ENCODE assay signal across 8 cellular contexts in the genomic region with DNA sequence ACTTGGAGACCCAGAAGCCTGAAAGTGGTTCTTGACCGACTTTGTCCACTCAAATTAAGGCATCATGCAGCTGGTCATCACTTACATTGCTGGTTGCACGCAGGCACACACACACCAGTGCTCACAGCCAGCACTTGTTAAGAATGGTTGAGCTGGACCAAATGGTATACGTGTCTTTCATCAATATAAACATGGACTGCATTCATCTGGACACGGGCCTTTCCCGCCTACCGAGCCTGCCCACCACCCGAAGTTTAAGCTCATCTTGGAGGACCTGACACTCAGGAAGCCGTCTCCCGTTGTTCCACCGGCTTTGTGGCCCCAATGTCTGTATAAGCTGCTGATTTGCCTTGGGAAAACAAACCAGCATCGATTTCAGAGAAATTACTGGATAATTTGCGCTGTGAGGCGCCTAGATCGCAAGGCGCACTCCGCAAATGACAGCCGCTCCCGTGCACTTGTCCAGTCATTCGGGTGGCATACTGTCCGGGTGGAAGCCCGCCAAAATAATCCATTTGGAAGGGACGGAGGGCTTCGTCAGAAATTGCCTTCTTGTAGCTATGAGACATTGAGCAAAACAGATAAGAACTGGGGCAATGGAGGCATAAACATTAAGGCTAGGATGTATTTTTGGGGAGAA. TPM values are rescaled to one million over a fixed set of nuclear protein-coding genes. Genes with fewer than 3 reads are reported as not detected.
DNase-seq lines count a peak whose midpoint lies in the region; ATAC-seq, FAIRE-seq and TF ChIP-seq lines count a peak whose summit lies in the region.

No MANE protein-coding gene starts in this region.

- peak overlapping the region; percentile 97 for H3K27ac Mint-ChIP-seq in stimulated activated naive CD8-positive, alpha-beta T cell treated with anti-CD3 and anti-CD28 coated beads, Interleukin-15, Interleukin-2, amounts not matched to agents 100 ng/mL and 50 ng/mL, for 24 hours

- TF ChIP-seq EP300 in K562 (IDR thresholded peaks at IDR 0.05; ENCODE audit: low read length) = no peak

- TF ChIP-seq CTCF in K562 (IDR thresholded peaks at IDR 0.05 in 2 of 3, conservative IDR thresholded peaks at IDR 0.05 in 1 of 3; ENCODE audit: insufficient read depth in 2 of 3, low read depth in 1 of 3, low read length in 3 of 3) = 0 out of 6 replicates have a peak, but pooled peaks of 1 of the 3 experiments have one; percentile 6

- peak; percentile 57 for FAIRE-seq in K562 (lab: Jason Lieb, UNC)

- peak overlapping the region; percentile 76 for H3K4me3 ChIP-seq in K562

- H3K79me2 ChIP-seq in K562 (ENCODE audit: control insufficient read depth, insufficient read depth, low read length) = peaks cover 33% of the 10 kb centered on the region

- peak; percentile 39 for ATAC-seq in HG02840 (IDR thresholded peaks at IDR 0.05; ENCODE audit: low FRiP score, unreplicated experiment)
- ATAC-seq in K562 = peak; percentile 74

- peaks cover 31% of the 10 kb centered on the region for H3K36me3 Mint-ChIP-seq in stimulated activated naive CD8-positive, alpha-beta T cell treated with anti-CD3 and anti-CD28 coated beads, Interleukin-15, Interleukin-2, amounts not matched to agents 100 ng/mL and 50 ng/mL, for 24 hours (ENCODE audit: low read depth)

- H3K36me3 ChIP-seq in K562 (ENCODE audit: control insufficient read depth, insufficient read depth, low read length) = peaks cover 23% of the 10 kb centered on the region; the same call in 1 of the 3 replicates

- no peak for TF ChIP-seq POLR2A in K562 (conservative IDR thresholded peaks at IDR 0.05)

- DNase-seq in stimulated activated CD8-positive, alpha-beta memory T cell treated with anti-CD3 and anti-CD28 coated beads, Interleukin-15, amount 100 ng/mL, for 1 hour (ENCODE audit: low read depth) = peak; percentile 2
- DNase-seq in stimulated activated CD8-positive, alpha-beta memory T cell treated with anti-CD3 and anti-CD28 coated beads, Interleukin-4, amount 100 ng/mL, for 48 hours = no peak
- peak; percentile 78 for DNase-seq in NCI-H2227 (lab: John Stamatoyannopoulos, UW; ENCODE audit: unreplicated experiment)
- peak in 3 of 4 experiments; percentile 22 to 51 (median 49) for DNase-seq in K562 (ENCODE audit: extremely low read depth in 1 of 4, low spot score in 3 of 4)
- DNase-seq in iris pigment epithelial cell (ENCODE audit: low read depth) = peak; percentile 6
- DNase-seq in stimulated activated naive CD4-positive, alpha-beta T cell treated with Interleukin-2 at 50 U/mL for 16 hours (lab: John Stamatoyannopoulos, UW) = no peak

- H3K27me3 ChIP-seq in K562 (ENCODE audit: control insufficient read depth in 2 of 2, insufficient read depth in 2 of 2, low read length in 2 of 2) = no peaks in the 10 kb centered on the region

- TSS peak; percentile 85 for BruUV-seq in K562 (replicated peaks; lab: Mats Ljungman, UMichigan)

- intact Hi-C loops in K562 (cut with micrococcal nuclease) = no loop called here

- H4K20me1 ChIP-seq in K562 (replicated peaks; ENCODE audit: control insufficient read depth, insufficient read depth, low read length) = no peaks in the 10 kb centered on the region

- CTCF ChIA-PET in K562 (lab: Yijun Ruan, JAX; ENCODE audit: low intra/inter-chr PET ratio) = no interaction called here

- H3K9me1 ChIP-seq in K562 (ENCODE audit: control insufficient read depth, insufficient read depth, low read length) = no peaks in the 10 kb centered on the region

- peak overlapping the region; percentile 98 for H3K4me2 ChIP-seq in K562 (ENCODE audit: insufficient read depth, low read length)

- POLR2A ChIA-PET in K562 (lab: Yijun Ruan, JAX) = interaction anchor here (0.5 to 3.1 kb wide), 12 partner anchors 9 to 1707 kb away, joined by 3 to 25 read pairs (median 3); partner anchors contain the start of gene ZBTB14

- no peaks in the 10 kb centered on the region for H3K27me3 Mint-ChIP-seq in stimulated activated naive CD8-positive, alpha-beta T cell treated with anti-CD3 and anti-CD28 coated beads, Interleukin-15, Interleukin-2, amounts not matched to agents 100 ng/mL and 50 ng/mL, for 24 hours

- H2AFZ ChIP-seq in K562 (ENCODE audit: low read depth, low read length) = peak overlapping the region; percentile 94

- H3K9me3 ChIP-seq in K562 (replicated peaks; ENCODE audit: control insufficient read depth, insufficient read depth, low read depth, low read length) = no peaks in the 10 kb centered on the region

- TF ChIP-seq RAD21 in K562 (CRISPR knock-in tag; conservative IDR thresholded peaks at IDR 0.05 in 1 of 2, IDR thresholded peaks at IDR 0.05 in 1 of 2) = no peak; a peak in 1 of 4 replicates

- in situ Hi-C loops in K562 (cut with MboI) = no loop called here

- no peaks in the 10 kb centered on the region for H3K9me3 Mint-ChIP-seq in stimulated activated naive CD8-positive, alpha-beta T cell treated with anti-CD3 and anti-CD28 coated beads, Interleukin-15, Interleukin-2, amounts not matched to agents 100 ng/mL and 50 ng/mL, for 24 hours

- H3K27ac ChIP-seq in K562 (ENCODE audit: extremely low read depth, low read depth, low read length) = peak overlapping the region; percentile 92

- peaks cover 55% of the 10 kb centered on the region for H3K4me1 Mint-ChIP-seq in stimulated activated naive CD8-positive, alpha-beta T cell treated with anti-CD3 and anti-CD28 coated beads, Interleukin-15, Interleukin-2, amounts not matched to agents 100 ng/mL and 50 ng/mL, for 24 hours (ENCODE audit: low read depth)

- peak overlapping the region; percentile 85 to 95 for H3K9ac ChIP-seq in K562 (ENCODE audit: insufficient read depth in 1 of 2, low read depth in 2 of 2, low read length in 2 of 2)

- WGBS in K562 (ENCODE audit: insufficient coverage, low coverage, missing lambda C conversion rate) = 1% methylated on average over 23 of the region's 23 CpGs

- peak overlapping the region; percentile 94 for H3K4me3 Mint-ChIP-seq in stimulated activated naive CD8-positive, alpha-beta T cell treated with anti-CD3 and anti-CD28 coated beads, Interleukin-15, Interleukin-2, amounts not matched to agents 100 ng/mL and 50 ng/mL, for 24 hours

- H3K4me1 ChIP-seq in K562 (replicated peaks in 1 of 2; ENCODE audit: control insufficient read depth in 2 of 2, insufficient read depth in 2 of 2, low read length in 2 of 2) = peaks cover 3 to 20% of the 10 kb centered on the region in 2 experiments

TF ChIP-seq in K562, 482 proteins besides CTCF, POLR2A, EP300 and RAD21 (continues in another document):
- TF ChIP-seq TOE1 (IDR thresholded peaks at IDR 0.05; ENCODE audit: borderline replicate concordance) (no peak), TOE1 (CRISPR knock-in tag; IDR thresholded peaks at IDR 0.05; ENCODE audit: borderline replicate concordance, low read depth) (0 out of 2 replicates have a peak, but pooled peaks have one; percentile 51), SIN3A (IDR thresholded peaks at IDR 0.05; ENCODE audit: borderline replicate concordance in 2 of 2, control insufficient read depth in 1 of 2, low read depth in 2 of 2, low read length in 2 of 2) (peak in 1 of 2 experiments; percentile 17; a peak in 1 of 4 replicates), CHD1 (IDR thresholded peaks at IDR 0.05; ENCODE audit: low read length) (peak; percentile 29), NR2C2 (CRISPR knock-in tag; IDR thresholded peaks at IDR 0.05) (0 out of 2 replicates have a peak, but pooled peaks have one; percentile 57), NR2C2 (tag; IDR thresholded peaks at IDR 0.05) (no peak), CBX3 (IDR thresholded peaks at IDR 0.05; ENCODE audit: borderline replicate concordance in 1 of 2, low read length in 2 of 2) (peak in 1 of 2 experiments; percentile 11; a peak in 1 of 3 replicates), HNRNPL (IDR thresholded peaks at IDR 0.05; ENCODE audit: low read depth, low read length) (no peak), E2F3 (CRISPR knock-in tag; IDR thresholded peaks at IDR 0.05) (peak; percentile 90), RCOR1 (IDR thresholded peaks at IDR 0.05; ENCODE audit: borderline replicate concordance in 1 of 2, low read depth in 2 of 2, low read length in 2 of 2) (0 out of 4 replicates have a peak, but pooled peaks of 1 of the 2 experiments have one; percentile 1)

RNA-seq across cellular contexts. Expression of gene AKAIN1, which starts 40.1 kb away (rescaled TPM):
- not detected in 2 replicates for total RNA-seq in K562 (2011; cell fraction: chromatin; rRNA removed; ENCODE audit: low replicate concordance)
- total RNA-seq in K562 (2011; cell fraction: nucleolus; rRNA removed) = not detected in 2 replicates
- not detected in 2 replicates for total RNA-seq in K562 (2011; cell fraction: nucleoplasm; rRNA removed)
- total RNA-seq in K562 (2014; rRNA removed) (not detected in 2 replicates), K562 (2014; rRNA removed; fragmentation: Illumina TruSeq; extraction: Trizol) (not detected in 2 replicates), K562 (2015; rRNA removed; fragmentation: Illumina TruSeq; extraction: Trizol) (not detected in 2 replicates), K562 (2021) (not detected in 2 replicates)
- polyA plus RNA-seq in K562 (2011; rRNA removed) (not detected in 2 replicates), K562 (2014; fragmentation: Illumina TruSeq; extraction: Trizol) (not detected in 2 replicates), K562 (2014; fragmentation: Nextera tagmentation; extraction: Ambion mirVana) (not detected), K562 (2014; rRNA removed) (not detected in 2 replicates)
- not detected in 2 replicates for polyA plus RNA-seq in K562 (2011; cell fraction: cytosol; rRNA removed)
- polyA plus RNA-seq in K562 (2011; cell fraction: nucleus; rRNA removed) = not detected in 2 replicates
- not detected in 2 replicates for polyA plus RNA-seq in K562 (2012)
- not detected in 2 replicates for polyA minus RNA-seq in K562 (2011; rRNA and poly(A)+ RNA removed)
- not detected in 2 replicates for polyA minus RNA-seq in K562 (2011; cell fraction: cytosol; rRNA and poly(A)+ RNA removed)
- polyA minus RNA-seq in K562 (2011; cell fraction: nucleus; rRNA and poly(A)+ RNA removed) = not detected in 2 replicates

RNA-seq across cellular contexts. Expression of gene ZBTB14, which starts 58.3 kb away (rescaled TPM):
- total RNA-seq in K562 (2011; cell fraction: chromatin; rRNA removed; ENCODE audit: low replicate concordance) = 9.8 and 23.7 TPM in 2 replicates
- 11.3 and 13.4 TPM in 2 replicates for total RNA-seq in K562 (2011; cell fraction: nucleolus; rRNA removed)
- total RNA-seq in K562 (2011; cell fraction: nucleoplasm; rRNA removed) = 15.7 and 16.8 TPM in 2 replicates
- total RNA-seq in K562 (2014; rRNA removed) = 7.0 and 7.1 TPM in 2 replicates
- total RNA-seq in K562 (2014; rRNA removed; fragmentation: Illumina TruSeq; extraction: Trizol) = 9.2 and 9.9 TPM in 2 replicates
- 11.0 and 11.7 TPM in 2 replicates for total RNA-seq in K562 (2015; rRNA removed; fragmentation: Illumina TruSeq; extraction: Trizol)
- total RNA-seq in K562 (2021) = 8.5 and 9.0 TPM in 2 replicates
- polyA plus RNA-seq in K562 (2011; rRNA removed) = 11.1 and 12.6 TPM in 2 replicates
- 2.2 and 5.5 TPM in 2 replicates for polyA plus RNA-seq in K562 (2011; cell fraction: cytosol; rRNA removed)
- 12.8 and 18.0 TPM in 2 replicates for polyA plus RNA-seq in K562 (2011; cell fraction: nucleus; rRNA removed)
- polyA plus RNA-seq in K562 (2012) = 5.6 TPM in 2 replicates
- 7.8 and 9.6 TPM in 2 replicates for polyA plus RNA-seq in K562 (2014; fragmentation: Illumina TruSeq; extraction: Trizol)
- polyA plus RNA-seq in K562 (2014; fragmentation: Nextera tagmentation; extraction: Ambion mirVana) = 1 to 10 TPM; 2.8 to 3.3 TPM
- 6.2 and 7.5 TPM in 2 replicates for polyA plus RNA-seq in K562 (2014; rRNA removed)
- polyA minus RNA-seq in K562 (2011; rRNA and poly(A)+ RNA removed) = 14.9 and 21.3 TPM in 2 replicates
- 5.9 and 6.2 TPM in 2 replicates for polyA minus RNA-seq in K562 (2011; cell fraction: cytosol; rRNA and poly(A)+ RNA removed)
- polyA minus RNA-seq in K562 (2011; cell fraction: nucleus; rRNA and poly(A)+ RNA removed) = 12.4 and 29.0 TPM in 2 replicates

Comparison
In these comparisons a context has a peak if more than half of its experiments do, and no peak if none do; other contexts are left out.
1. DNase-seq: peak in stimulated activated CD8-positive, alpha-beta memory T cell treated with anti-CD3 and anti-CD28 coated beads, Interleukin-15, amount 100 ng/mL, for 1 hour (single experiment), NCI-H2227 (single experiment), K562 (3 of 4) and iris pigment epithelial cell (single experiment); none in stimulated activated CD8-positive, alpha-beta memory T cell treated with anti-CD3 and anti-CD28 coated beads, Interleukin-4, amount 100 ng/mL, for 48 hours (single experiment) and stimulated activated naive CD4-positive, alpha-beta T cell treated with Interleukin-2 at 50 U/mL for 16 hours (single experiment).